In the genomic region with DNA sequence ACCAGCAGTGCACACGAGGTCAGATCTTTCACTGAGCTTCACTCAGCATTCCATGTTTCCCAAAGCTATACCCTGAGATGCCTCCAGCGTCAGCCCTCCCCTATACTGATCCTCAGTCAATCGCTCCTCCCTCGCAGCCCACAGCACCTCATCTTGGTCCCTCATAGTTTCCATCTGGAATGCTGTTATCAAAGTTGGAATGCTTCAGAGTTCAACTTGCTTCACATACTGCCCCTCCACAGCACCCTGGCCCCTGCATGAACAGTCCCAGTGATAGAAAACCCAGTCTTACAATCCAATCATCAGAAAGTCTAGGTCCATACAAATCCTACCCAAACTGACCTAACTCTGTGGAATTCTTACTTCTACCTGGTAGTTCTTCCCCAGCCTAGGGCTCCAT, we compare ENCODE assay signal across 18 cellular contexts. TPM values are rescaled to one million over a fixed set of nuclear protein-coding genes. Genes with fewer than 3 reads are reported as not detected.
DNase-seq lines count a peak whose midpoint lies in the region; ATAC-seq and TF ChIP-seq lines count a peak whose summit lies in the region.
"Had no signal": no experiment of that assay in that cellular context is flagged by ENCODE, and none has a peak within 500 bp of the region (broad histone marks: within the 10 kb centered on the region; RNA-seq: fewer than 3 reads in every experiment).

No MANE protein-coding gene starts in this region.

- no peaks in the 10 kb centered on the region for H3K9me3 Mint-ChIP-seq in WTC11
- peaks cover 6% of the 10 kb centered on the region for H3K9me3 Mint-ChIP-seq in glutamatergic neuron (ENCODE audit: unreplicated experiment)
- no peaks in the 10 kb centered on the region for H3K9me3 Mint-ChIP-seq in stimulated activated effector memory CD8-positive, alpha-beta T cell treated with anti-CD3 and anti-CD28 coated beads, Interleukin-12 subunit alpha, Interleukin-12 subunit beta, amount 100 ng/mL, for 72 hours

- TF ChIP-seq CTCF in right atrium auricular region (IDR thresholded peaks at IDR 0.05) (no peak), WTC11 (IDR thresholded peaks at IDR 0.05) (no peak), glutamatergic neuron (IDR thresholded peaks at IDR 0.05; ENCODE audit: partially characterized antibody, unreplicated experiment) (no peak)

- H3K27ac Mint-ChIP-seq in WTC11 (peak overlapping the region; percentile 62), glutamatergic neuron (ENCODE audit: unreplicated experiment) (peak overlapping the region; percentile 9)
- H3K27ac Mint-ChIP-seq in stimulated activated effector memory CD8-positive, alpha-beta T cell treated with anti-CD3 and anti-CD28 coated beads, Interleukin-12 subunit alpha, Interleukin-12 subunit beta, amount 100 ng/mL, for 72 hours: peak overlapping the region; percentile 84

- H3K36me3 Mint-ChIP-seq in WTC11 (peaks cover 21% of the 10 kb centered on the region), glutamatergic neuron (ENCODE audit: unreplicated experiment) (no peaks in the 10 kb centered on the region)
- peaks cover 27% of the 10 kb centered on the region for H3K36me3 Mint-ChIP-seq in stimulated activated effector memory CD8-positive, alpha-beta T cell treated with anti-CD3 and anti-CD28 coated beads, Interleukin-12 subunit alpha, Interleukin-12 subunit beta, amount 100 ng/mL, for 72 hours

- H3K27me3 Mint-ChIP-seq in WTC11 (ENCODE audit: low read depth) (no peaks in the 10 kb centered on the region), glutamatergic neuron (ENCODE audit: unreplicated experiment) (peaks cover 4% of the 10 kb centered on the region)

- POLR2A ChIA-PET in WTC11 (lab: Charles Lee): no interaction called here

- CTCF ChIA-PET in WTC11 (lab: Charles Lee): interaction anchor here (0.9 to 1.4 kb wide), 3 partner anchors 14 to 319 kb away, joined by 3 to 5 read pairs (median 3); partner anchors contain the start of gene SCAND1

- H3K27ac ChIP-seq in right atrium auricular region: no peak overlapping the region

- intact Hi-C loops in Right ventricle myocardium inferior (cut with DNase I): no loop called here

- DNase-seq in Right ventricle myocardium inferior (ENCODE audit: missing footprints) (no peak), right atrium auricular region (ENCODE audit: low spot score) (no peak), WTC11 (ENCODE audit: low spot score) (no peak), glutamatergic neuron (no peak), NCI-H69 (lab: John Stamatoyannopoulos, UW) (no peak), hypothalamus (lab: John Stamatoyannopoulos, UW) (no peak)
- DNase-seq in stimulated activated effector memory CD8-positive, alpha-beta T cell treated with anti-CD3 and anti-CD28 coated beads, Interleukin-12 subunit alpha, Interleukin-12 subunit beta, amount 100 ng/mL, for 72 hours (ENCODE audit: low spot score in 2 of 2): no peak
- DNase-seq: activated CD8-positive, alpha-beta memory T cell treated with anti-CD3 and anti-CD28 coated beads, Interleukin-2, amount 50 U/mL, for 4 hours; central memory CD4-positive, alpha-beta T cell; effector memory CD4-positive, alpha-beta T cell; MM.1S; NCI-H1694; NCI-H446; SHP77 treated with DMSO at 0.1 percent for 48 hours; stimulated activated CD4-positive, alpha-beta T cell treated with anti-CD3 and anti-CD28 coated beads, Interleukin-2, amount 100 ng/mL, for 24 hours; substantia nigra; T-helper 2 cell had no signal

- peaks cover 19% of the 10 kb centered on the region for H3K36me3 ChIP-seq in right atrium auricular region

- H3K4me1 Mint-ChIP-seq in WTC11: peaks cover 24% of the 10 kb centered on the region
- H3K4me1 Mint-ChIP-seq in glutamatergic neuron (ENCODE audit: low read depth, unreplicated experiment): peaks cover 32% of the 10 kb centered on the region
- peaks cover 50% of the 10 kb centered on the region for H3K4me1 Mint-ChIP-seq in stimulated activated effector memory CD8-positive, alpha-beta T cell treated with anti-CD3 and anti-CD28 coated beads, Interleukin-12 subunit alpha, Interleukin-12 subunit beta, amount 100 ng/mL, for 72 hours

- H3K4me3 Mint-ChIP-seq in WTC11 (no peak overlapping the region), glutamatergic neuron (ENCODE audit: unreplicated experiment) (no peak overlapping the region)
- H3K4me3 Mint-ChIP-seq in stimulated activated effector memory CD8-positive, alpha-beta T cell treated with anti-CD3 and anti-CD28 coated beads, Interleukin-12 subunit alpha, Interleukin-12 subunit beta, amount 100 ng/mL, for 72 hours: no peak overlapping the region

- H3K27me3 ChIP-seq in right atrium auricular region: no peaks in the 10 kb centered on the region

- H3K9me3 ChIP-seq in right atrium auricular region: no peaks in the 10 kb centered on the region

- ATAC-seq in Right ventricle myocardium inferior: peak; percentile 37
- no peak; the same call in 1 of the 2 replicates for ATAC-seq in WTC11
- no peak for ATAC-seq in stimulated activated effector memory CD8-positive, alpha-beta T cell treated with anti-CD3 and anti-CD28 coated beads, Interleukin-12 subunit alpha, Interleukin-12 subunit beta, amount 100 ng/mL, for 72 hours
- no peak for ATAC-seq in HG03039 (IDR thresholded peaks at IDR 0.05; ENCODE audit: unreplicated experiment)

- peaks cover 0 to 24% of the 10 kb centered on the region in 2 donors for H3K4me1 ChIP-seq in right atrium auricular region

- H3K4me3 ChIP-seq in right atrium auricular region: no peak overlapping the region

TF ChIP-seq in WTC11, 78 proteins besides CTCF, POLR2A, EP300 and RAD21:
- TF ChIP-seq FOXJ3 (CRISPR knock-in tag; IDR thresholded peaks at IDR 0.05; ENCODE audit: borderline replicate concordance) (no peak), ESRRA (CRISPR knock-in tag; IDR thresholded peaks at IDR 0.05; ENCODE audit: borderline replicate concordance) (no peak), OVOL2 (CRISPR knock-in tag; IDR thresholded peaks at IDR 0.05; ENCODE audit: borderline replicate concordance) (no peak), TEAD4 (CRISPR knock-in tag; IDR thresholded peaks at IDR 0.05) (no peak), JUN (CRISPR knock-in tag; IDR thresholded peaks at IDR 0.05) (no peak), HMGA2 (CRISPR knock-in tag; IDR thresholded peaks at IDR 0.05) (no peak), ETV6 (CRISPR knock-in tag; IDR thresholded peaks at IDR 0.05) (no peak), ZNF423 (CRISPR knock-in tag; IDR thresholded peaks at IDR 0.05) (no peak)
- TF ChIP-seq, protein P1, sequence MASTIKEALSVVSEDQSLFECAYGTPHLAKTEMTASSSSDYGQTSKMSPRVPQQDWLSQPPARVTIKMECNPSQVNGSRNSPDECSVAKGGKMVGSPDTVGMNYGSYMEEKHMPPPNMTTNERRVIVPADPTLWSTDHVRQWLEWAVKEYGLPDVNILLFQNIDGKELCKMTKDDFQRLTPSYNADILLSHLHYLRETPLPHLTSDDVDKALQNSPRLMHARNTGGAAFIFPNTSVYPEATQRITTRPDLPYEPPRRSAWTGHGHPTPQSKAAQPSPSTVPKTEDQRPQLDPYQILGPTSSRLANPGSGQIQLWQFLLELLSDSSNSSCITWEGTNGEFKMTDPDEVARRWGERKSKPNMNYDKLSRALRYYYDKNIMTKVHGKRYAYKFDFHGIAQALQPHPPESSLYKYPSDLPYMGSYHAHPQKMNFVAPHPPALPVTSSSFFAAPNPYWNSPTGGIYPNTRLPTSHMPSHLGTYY (CRISPR knock-in tag; IDR thresholded peaks at IDR 0.05): no peak
TF ChIP-seq in WTC11: peak in this region for 0.

RNA-seq across cellular contexts. Expression of gene SPAG4, which starts 20.0 kb away (rescaled TPM):
- 1.6 TPM for total RNA-seq in Right ventricle myocardium inferior
- total RNA-seq in right atrium auricular region: 1 to 10 TPM; 4.6 to 5.5 TPM
- total RNA-seq in WTC11 (2021): 3.5 to 8.6 TPM (median 8.4 TPM) in 3 replicates
- 5.0 TPM for total RNA-seq in glutamatergic neuron (ENCODE audit: unreplicated experiment)

RNA-seq across cellular contexts. Expression of gene CPNE1, which starts 29.0 kb away (rescaled TPM):
- total RNA-seq in Right ventricle myocardium inferior: 49.6 TPM
- 10 to 100 TPM; 39.2 to 60.4 TPM for total RNA-seq in right atrium auricular region
- total RNA-seq in WTC11 (2021): 287 to 312 TPM (median 299 TPM) in 3 replicates
- 327 TPM for total RNA-seq in glutamatergic neuron (ENCODE audit: unreplicated experiment)

RNA-seq across cellular contexts. Expression of gene RBM12, which starts 29.0 kb away (rescaled TPM):
- total RNA-seq in Right ventricle myocardium inferior: 41.4 TPM
- 10 to 100 TPM; 18.4 to 20.9 TPM for total RNA-seq in right atrium auricular region
- total RNA-seq in WTC11 (2021): 125 to 163 TPM (median 160 TPM) in 3 replicates
- total RNA-seq in glutamatergic neuron (ENCODE audit: unreplicated experiment): 147 TPM

Comparison
In these comparisons a context has a peak if more than half of its experiments do, and no peak if none do; other contexts are left out.
1. H3K27ac Mint-ChIP-seq: peak in every context shown above with its lines; median percentile 84 in stimulated activated effector memory CD8-positive, alpha-beta T cell treated with anti-CD3 and anti-CD28 coated beads, Interleukin-12 subunit alpha, Interleukin-12 subunit beta, amount 100 ng/mL, for 72 hours; 62 in WTC11; 9 in glutamatergic neuron.